In the genomic region with DNA sequence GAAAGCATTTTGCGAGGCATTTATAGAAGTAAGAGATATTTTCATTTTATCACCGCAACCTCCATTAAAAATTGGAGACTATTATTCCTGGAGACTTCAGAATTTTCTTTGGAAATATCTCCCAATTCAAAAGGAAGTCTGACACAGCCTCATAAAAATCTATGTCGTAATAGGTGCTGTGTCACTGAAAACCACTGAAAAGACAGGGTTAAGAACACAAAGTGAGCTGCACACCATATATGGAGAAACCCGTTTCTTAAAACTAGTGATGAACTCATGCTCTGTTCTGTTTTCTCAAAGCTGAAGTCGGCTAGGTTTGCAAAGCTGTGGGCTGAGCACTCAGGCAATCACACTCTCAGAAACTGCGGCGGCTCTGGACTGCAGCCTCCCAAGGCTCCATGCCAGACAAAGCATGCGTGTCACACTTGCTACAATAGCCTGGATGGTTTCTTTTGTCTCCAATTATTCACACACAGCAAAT, we compare ENCODE assay signal across 8 cellular contexts. TPM values are rescaled to one million over a fixed set of nuclear protein-coding genes. Genes with fewer than 3 reads are reported as not detected.
DNase-seq lines count a peak whose midpoint lies in the region; ATAC-seq and TF ChIP-seq lines count a peak whose summit lies in the region.

A gene (plus strand): TSS at position 287 of the 481 bp plus-strand sequence. CDS start 126 bp downstream, at position 413.

- peak within 1 kb of the TSS; percentile 98 to 99 (median 98) for H3K4me3 Mint-ChIP-seq in CD4-positive, CD25-positive, alpha-beta regulatory T cell

- H3K27me3 ChIP-seq in CD4-positive, CD25-positive, alpha-beta regulatory T cell (ENCODE audit: control insufficient read depth, insufficient read depth, low read length) = no peaks in the 10 kb centered on the region
- H3K27me3 ChIP-seq in HUES48 (ENCODE audit: control insufficient read depth, insufficient read depth, low read length) = no peaks in the 10 kb centered on the region

- peaks cover 40 to 79% (median 57%) of the 10 kb centered on the region in 4 donors for H3K4me1 Mint-ChIP-seq in CD4-positive, CD25-positive, alpha-beta regulatory T cell

- H3K4me1 ChIP-seq in CD4-positive, CD25-positive, alpha-beta regulatory T cell (ENCODE audit: control insufficient read depth, insufficient read depth, low read length, poor library complexity, severe bottlenecking) = peaks cover 51% of the 10 kb centered on the region
- H3K4me1 ChIP-seq in HUES48 (ENCODE audit: control insufficient read depth, insufficient read depth, low read length) = peaks cover 15% of the 10 kb centered on the region

- ATAC-seq in CD4-positive, CD25-positive, alpha-beta regulatory T cell (ENCODE audit: low read depth in 2 of 2) = peak; percentile 93 to 94
- ATAC-seq in GM21381 (IDR thresholded peaks at IDR 0.05; ENCODE audit: unreplicated experiment) = peak; percentile 86

- H3K9me3 ChIP-seq in CD4-positive, CD25-positive, alpha-beta regulatory T cell (ENCODE audit: control insufficient read depth in 2 of 2, low read length in 2 of 2) = no peaks in the 10 kb centered on the region
- no peaks in the 10 kb centered on the region for H3K9me3 ChIP-seq in HUES48 (ENCODE audit: control insufficient read depth, insufficient read depth, low read length)

- H3K27ac ChIP-seq in CD4-positive, CD25-positive, alpha-beta regulatory T cell (ENCODE audit: insufficient read depth, low read length, poor library complexity, severe bottlenecking) = peak within 1 kb of the TSS; percentile 81
- H3K27ac ChIP-seq in HUES48 (ENCODE audit: low read depth, low read length) = no peak within 1 kb of the TSS

- in situ Hi-C loops in astrocyte of the cerebellum (cut with HindIII; ENCODE audit: low sequenced_read_pairs) = loop anchor here (25.0 kb wide), 1 partner anchor 793 kb away; no protein-coding TSS in a partner anchor

- no peak for TF ChIP-seq CTCF in astrocyte of the cerebellum (IDR thresholded peaks at IDR 0.05; ENCODE audit: low read depth, low read length, missing control alignments)

- peaks cover 4% of the 10 kb centered on the region for H3K36me3 ChIP-seq in CD4-positive, CD25-positive, alpha-beta regulatory T cell (ENCODE audit: control insufficient read depth, insufficient read depth, low read length)
- H3K36me3 ChIP-seq in HUES48 (ENCODE audit: control insufficient read depth, insufficient read depth, low read length) = no peaks in the 10 kb centered on the region

- no peaks in the 10 kb centered on the region for H3K9me3 Mint-ChIP-seq in CD4-positive, CD25-positive, alpha-beta regulatory T cell

- peaks cover 9% of the 10 kb centered on the region for H3K36me3 Mint-ChIP-seq in CD4-positive, CD25-positive, alpha-beta regulatory T cell

- no peaks in the 10 kb centered on the region for H3K27me3 Mint-ChIP-seq in CD4-positive, CD25-positive, alpha-beta regulatory T cell

- DNase-seq in CD4-positive, CD25-positive, alpha-beta regulatory T cell = peak; percentile 48 to 88 (median 80)
- DNase-seq in T-helper 9 cell (peak; percentile 54), astrocyte of the cerebellum (ENCODE audit: low read depth) (peak; percentile 98), iPS-NIHi7 (ENCODE audit: extremely low spot score) (peak; percentile 15), smooth muscle cell of the brain vasculature (ENCODE audit: low read depth, low spot score) (peak; percentile 79), SK-N-DZ (ENCODE audit: low spot score) (no peak)

- H3K4me3 ChIP-seq in CD4-positive, CD25-positive, alpha-beta regulatory T cell (ENCODE audit: low read depth, low read length) = peak within 1 kb of the TSS; percentile 99
- peak within 1 kb of the TSS; percentile 32; the same call in 1 of the 2 replicates for H3K4me3 ChIP-seq in HUES48 (ENCODE audit: low read depth, low read length)
- peak within 1 kb of the TSS; percentile 60 for H3K4me3 ChIP-seq in astrocyte of the cerebellum (ENCODE audit: low read depth, low read length)

- peak within 1 kb of the TSS; percentile 94 to 95 (median 95) for H3K27ac Mint-ChIP-seq in CD4-positive, CD25-positive, alpha-beta regulatory T cell

- H3K9ac ChIP-seq in HUES48 (ENCODE audit: low read depth, low read length) = no peak within 1 kb of the TSS; the same call in 1 of the 2 replicates

RNA-seq across cellular contexts. Expression of the gene that starts here (rescaled TPM):
- total RNA-seq in CD4-positive, CD25-positive, alpha-beta regulatory T cell = 91.4 TPM
- polyA plus RNA-seq in CD4-positive, CD25-positive, alpha-beta regulatory T cell = 100 to 1,000 TPM; 127 to 207 (median 173) TPM
- 0.10 and 0.13 TPM in 2 replicates for polyA plus RNA-seq in SK-N-DZ (2014; cell fraction: cytosol; rRNA removed)
- polyA plus RNA-seq in SK-N-DZ (2014; cell fraction: nucleus; rRNA removed) = not detected in 2 replicates

Comparison
In these comparisons a context has a peak if more than half of its experiments do, and no peak if none do; other contexts are left out.
1. H3K4me3 ChIP-seq: peak in every context shown above with its lines; median percentile 99 in CD4-positive, CD25-positive, alpha-beta regulatory T cell; 60 in astrocyte of the cerebellum; 32 in HUES48.